Comparison of ENCODE assay signal across 18 cellular contexts in the genomic region with DNA sequence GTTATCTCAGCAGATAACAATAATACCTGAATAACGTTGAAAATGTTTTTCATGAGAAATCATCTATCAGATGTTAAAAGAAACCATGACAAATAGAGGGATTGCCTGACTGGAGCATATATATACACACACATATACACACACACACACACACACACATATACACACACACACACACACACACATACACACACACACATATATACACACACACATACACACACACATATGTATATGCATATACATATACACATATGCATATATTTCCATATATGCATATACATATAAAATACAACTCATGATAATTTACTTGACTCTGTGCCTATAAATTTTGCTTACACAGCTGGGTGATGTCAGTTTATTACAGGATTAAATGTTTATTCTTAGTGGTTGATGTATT.
DNase-seq lines count a peak whose midpoint lies in the region; TF ChIP-seq lines count a peak whose summit lies in the region.
"Had no signal": no experiment of that assay in that cellular context is flagged by ENCODE, and none has a peak within 500 bp of the region (broad histone marks: within the 10 kb centered on the region; RNA-seq: fewer than 3 reads in every experiment).

No MANE protein-coding gene starts in this region.

- H3K27me3 ChIP-seq in dorsolateral prefrontal cortex (no peaks in the 10 kb centered on the region), tibial nerve (no peaks in the 10 kb centered on the region)

- H3K27me3 Mint-ChIP-seq in neural crest cell (ENCODE audit: low read depth): no peaks in the 10 kb centered on the region
- H3K27me3 Mint-ChIP-seq: CD8-positive, alpha-beta memory T cell had no signal

- peaks cover 4% of the 10 kb centered on the region for H3K9me3 Mint-ChIP-seq in neural crest cell
- H3K9me3 Mint-ChIP-seq: GM23338 had no signal

- 22 to 36% methylated on average over 1 of the region's 1 CpG for WGBS in tibial nerve, 2 donors

- TF ChIP-seq POLR2A in tibial nerve (IDR thresholded peaks at IDR 0.05): no peak

- TF ChIP-seq CTCF in LNCaP clone FGC (IDR thresholded peaks at IDR 0.05; ENCODE audit: control insufficient read depth, extremely low read depth, insufficient read depth) (no peak), dorsolateral prefrontal cortex (IDR thresholded peaks at IDR 0.05 in 54 of 56, conservative IDR thresholded peaks at IDR 0.05 in 2 of 56; ENCODE audit: low read depth in 1 of 56, partially characterized antibody in 56 of 56) (no peak), neural crest cell (conservative IDR thresholded peaks at IDR 0.05) (no peak), tibial nerve (IDR thresholded peaks at IDR 0.05) (no peak)

- H3K4me1 Mint-ChIP-seq in neural crest cell: peaks cover 30% of the 10 kb centered on the region
- H3K4me1 Mint-ChIP-seq: CD8-positive, alpha-beta memory T cell; GM23338 had no signal

- peak overlapping the region; percentile 70 for H3K27ac Mint-ChIP-seq in neural crest cell (ENCODE audit: unreplicated experiment)
- H3K27ac Mint-ChIP-seq: CD8-positive, alpha-beta memory T cell; GM23338 had no signal

- H3K27ac ChIP-seq in dorsolateral prefrontal cortex (peak overlapping the region in 57 of 59 donors; percentile 27 to 97 (median 88)), tibial nerve (peak overlapping the region in 3 of 4 donors; percentile 69 to 90 (median 85))
- H3K27ac ChIP-seq: C4-2B, KMS-11 had no signal

- no peak for TF ChIP-seq EP300 in tibial nerve (IDR thresholded peaks at IDR 0.05)

- H3K4me1 ChIP-seq in tibial nerve: peaks cover 0 to 21% (median 0%) of the 10 kb centered on the region in 4 donors
- H3K4me1 ChIP-seq: HAP-1 had no signal

- H3K9me3 ChIP-seq in tibial nerve: no peaks in the 10 kb centered on the region
- H3K9me3 ChIP-seq: HAP-1 had no signal

- H3K36me3 Mint-ChIP-seq in neural crest cell (ENCODE audit: low read depth): no peaks in the 10 kb centered on the region
- H3K36me3 Mint-ChIP-seq: CD8-positive, alpha-beta memory T cell had no signal

- H3K36me3 ChIP-seq in tibial nerve: no peaks in the 10 kb centered on the region
- H3K36me3 ChIP-seq: HAP-1 had no signal

- DNase-seq in LNCaP clone FGC (ENCODE audit: low read depth) (peak; percentile 18), dorsolateral prefrontal cortex (no peak), neural crest cell (ENCODE audit: low read depth, low spot score) (no peak), tibial nerve (ENCODE audit: low spot score in 2 of 2) (no peak), NOMO-1 treated with DMSO at 0.1 percent for 48 hours (lab: John Stamatoyannopoulos, UW; ENCODE audit: unreplicated experiment) (no peak), NCI-H524 (lab: John Stamatoyannopoulos, UW) (no peak), SHP77 treated with DMSO at 0.1 percent for 48 hours (lab: John Stamatoyannopoulos, UW) (no peak)
- DNase-seq: CD8-positive, alpha-beta memory T cell; NCI-H1105; NCI-H2029 treated with DMSO at 0.1 percent for 48 hours; NCI-H226; NCI-H524 treated with DMSO at 0.1 percent for 48 hours; NCI-H82; OCI-M1 had no signal

- intact Hi-C loops in dorsolateral prefrontal cortex (cut with DNase I): loop anchor here (5.0 to 10.0 kb wide), 4 partner anchors 211 to 969 kb away; partner anchors contain the start of gene ADAMTS1 (in 1 of the 2)

- no peak overlapping the region for H3K4me3 Mint-ChIP-seq in neural crest cell
- H3K4me3 Mint-ChIP-seq: CD8-positive, alpha-beta memory T cell; GM23338 had no signal

- H3K4me3 ChIP-seq in LNCaP clone FGC (ENCODE audit: low read depth, low read length) (no peak overlapping the region), dorsolateral prefrontal cortex (peak overlapping the region in 6 of 59 donors; percentile 5 to 43 (median 26)), tibial nerve (no peak overlapping the region)
- H3K4me3 ChIP-seq: GM23338, HAP-1 had no signal
